Comparison of ENCODE assay signal across 30 cellular contexts in genomic region chr14:38400751-38401150, GRCh38.
"Had no signal": no experiment of that assay in that cellular context is flagged by ENCODE, and none has a peak within 500 bp of the region (broad histone marks: within the 10 kb centered on the region; RNA-seq: fewer than 3 reads in every experiment).

No MANE protein-coding gene starts in this region.

- H3K79me2 ChIP-seq: parathyroid adenoma had no signal

- H3K9me3 ChIP-seq: ovary, psoas muscle, right lobe of liver, sigmoid colon, spleen, stomach, thoracic aorta, thyroid gland, tibial nerve, upper lobe of right lung, uterus had no signal

- H3K27ac Mint-ChIP-seq: naive thymus-derived CD4-positive, alpha-beta T cell; natural killer cell; nephron; neural progenitor cell; progenitor cell of endocrine pancreas; stimulated activated effector memory CD8-positive, alpha-beta T cell treated with anti-CD3 and anti-CD28 coated beads, Interleukin-12 subunit alpha, Interleukin-12 subunit beta, amount 100 ng/mL, for 72 hours; stimulated activated naive B cell treated with anti-CD40 and anti-IgM and Interleukin-4, amounts not matched to agents 10 μg/mL and 1 μg/mL and 100 μg/mL, for 72 hours; stimulated activated naive CD8-positive, alpha-beta T cell treated with anti-CD3 and anti-CD28 coated beads, Interleukin-15, Interleukin-2, amounts not matched to agents 100 ng/mL and 50 ng/mL, for 24 hours had no signal

- H2AFZ ChIP-seq: parathyroid adenoma had no signal

- H3K4me3 Mint-ChIP-seq: naive thymus-derived CD4-positive, alpha-beta T cell; natural killer cell; nephron; neural progenitor cell; stimulated activated effector memory CD8-positive, alpha-beta T cell treated with anti-CD3 and anti-CD28 coated beads, Interleukin-12 subunit alpha, Interleukin-12 subunit beta, amount 100 ng/mL, for 72 hours; stimulated activated naive B cell treated with anti-CD40 and anti-IgM and Interleukin-4, amounts not matched to agents 10 μg/mL and 1 μg/mL and 100 μg/mL, for 72 hours; stimulated activated naive CD8-positive, alpha-beta T cell treated with anti-CD3 and anti-CD28 coated beads, Interleukin-15, Interleukin-2, amounts not matched to agents 100 ng/mL and 50 ng/mL, for 24 hours had no signal

- H3K27me3 ChIP-seq: neural progenitor cell, ovary, right lobe of liver, sigmoid colon, spleen, stomach, thyroid gland, tibial nerve, upper lobe of right lung, uterus had no signal

- H3K4me3 ChIP-seq: neural progenitor cell, ovary, psoas muscle, right lobe of liver, sigmoid colon, spleen, stomach, thoracic aorta, thyroid gland, tibial nerve, upper lobe of right lung, uterus had no signal

- DNase-seq: naive thymus-derived CD4-positive, alpha-beta T cell; natural killer cell; occipital lobe; ovary; posterior cingulate gyrus; psoas muscle; right cardiac atrium; right lobe of liver; sigmoid colon; small intestine; spleen; stimulated activated CD4-positive, alpha-beta T cell treated with anti-CD3 and anti-CD28 coated beads, Interleukin-12 subunit alpha, Interleukin-12 subunit beta, amount 100 ng/mL, for 4 hours; stimulated activated CD4-positive, alpha-beta T cell treated with anti-CD3 and anti-CD28 coated beads, Interleukin-1b, Interleukin-23, amount 100 ng/mL, for 48 hours; stimulated activated CD4-positive, alpha-beta T cell treated with anti-CD3 and anti-CD28 coated beads, Interleukin-4, amount 100 ng/mL, for 1 hour; stimulated activated CD4-positive, alpha-beta T cell treated with anti-CD3 and anti-CD28 coated beads, Interleukin-4, amount 100 ng/mL, for 4 hours; stimulated activated naive B cell treated with anti-CD40 and anti-IgM and Interleukin-4, amounts not matched to agents 10 μg/mL and 1 μg/mL and 100 μg/mL, for 72 hours; stimulated activated naive CD4-positive, alpha-beta T cell treated with Interleukin-2 at 50 U/mL for 16 hours; stomach; thyroid gland; trophoblast cell; upper lobe of right lung; uterus had no signal

- ATAC-seq: naive thymus-derived CD4-positive, alpha-beta T cell; natural killer cell; psoas muscle; right cardiac atrium; right lobe of liver; stimulated activated effector memory CD8-positive, alpha-beta T cell treated with anti-CD3 and anti-CD28 coated beads, Interleukin-12 subunit alpha, Interleukin-12 subunit beta, amount 100 ng/mL, for 72 hours; stimulated activated naive B cell treated with anti-CD40 and anti-IgM and Interleukin-4, amounts not matched to agents 10 μg/mL and 1 μg/mL and 100 μg/mL, for 72 hours; upper lobe of right lung had no signal

- H3K27ac ChIP-seq: neural progenitor cell, ovary, parathyroid adenoma, psoas muscle, right lobe of liver, sigmoid colon, spleen, stomach, thoracic aorta, thyroid gland, tibial nerve, upper lobe of right lung, uterus had no signal

- H3K36me3 ChIP-seq: neural progenitor cell, ovary, right lobe of liver, sigmoid colon, spleen, stomach, thoracic aorta, thyroid gland, tibial nerve, upper lobe of right lung, uterus had no signal

- H3K9ac ChIP-seq: neural progenitor cell, parathyroid adenoma had no signal

- H3K9me3 Mint-ChIP-seq: nephron; neural progenitor cell; stimulated activated naive CD8-positive, alpha-beta T cell treated with anti-CD3 and anti-CD28 coated beads, Interleukin-15, Interleukin-2, amounts not matched to agents 100 ng/mL and 50 ng/mL, for 24 hours had no signal

- H3K4me1 ChIP-seq: parathyroid adenoma, psoas muscle, right lobe of liver, spleen, stomach, thyroid gland, upper lobe of right lung, uterus had no signal

- H3K27me3 Mint-ChIP-seq: stimulated activated naive B cell treated with anti-CD40 and anti-IgM and Interleukin-4, amounts not matched to agents 10 μg/mL and 1 μg/mL and 100 μg/mL, for 72 hours had no signal

- H3K36me3 Mint-ChIP-seq: naive thymus-derived CD4-positive, alpha-beta T cell; natural killer cell; neural progenitor cell; stimulated activated effector memory CD8-positive, alpha-beta T cell treated with anti-CD3 and anti-CD28 coated beads, Interleukin-12 subunit alpha, Interleukin-12 subunit beta, amount 100 ng/mL, for 72 hours; stimulated activated naive B cell treated with anti-CD40 and anti-IgM and Interleukin-4, amounts not matched to agents 10 μg/mL and 1 μg/mL and 100 μg/mL, for 72 hours had no signal

- H3K4me1 Mint-ChIP-seq: naive thymus-derived CD4-positive, alpha-beta T cell; natural killer cell; neural progenitor cell; stimulated activated effector memory CD8-positive, alpha-beta T cell treated with anti-CD3 and anti-CD28 coated beads, Interleukin-12 subunit alpha, Interleukin-12 subunit beta, amount 100 ng/mL, for 72 hours; stimulated activated naive B cell treated with anti-CD40 and anti-IgM and Interleukin-4, amounts not matched to agents 10 μg/mL and 1 μg/mL and 100 μg/mL, for 72 hours had no signal

- H3K4me2 ChIP-seq: neural progenitor cell had no signal
